Comparison of ENCODE assay signal across 7 cellular contexts in genomic region chr14:105687171-105688022, GRCh38.
DNase-seq lines count a peak whose midpoint lies in the region; ATAC-seq and TF ChIP-seq lines count a peak whose summit lies in the region.
"Not testable (repeated sequence)": the region's sequence is repeated elsewhere in the genome, so short reads cannot be mapped to it uniquely, and the experiment has no call there.

No MANE protein-coding gene starts in this region.

- H3K9me3 Mint-ChIP-seq in memory B cell = not testable (repeated sequence)

- TF ChIP-seq EP300 in sigmoid colon (IDR thresholded peaks at IDR 0.05) = not testable (repeated sequence)

- not testable (repeated sequence) for H4K20me1 ChIP-seq in DND-41 (ENCODE audit: insufficient read depth, low read length); OCI-LY1 (ENCODE audit: insufficient read depth, low read length)

- WGBS in sigmoid colon, 2 donors = 69 to 80% methylated on average over 23 of the region's 23 CpGs

- H3K36me3 ChIP-seq in DND-41 (ENCODE audit: insufficient read depth, low read length); OCI-LY1 (ENCODE audit: insufficient read depth, low read length); sigmoid colon: not testable (repeated sequence)

- peak overlapping the region; percentile 86 for H3K27ac Mint-ChIP-seq in memory B cell

- not testable (repeated sequence) for H3K36me3 Mint-ChIP-seq in memory B cell

- not testable (repeated sequence) for H2AFZ ChIP-seq in DND-41 (ENCODE audit: low read depth, low read length); OCI-LY1 (ENCODE audit: low read length)

- H3K4me3 ChIP-seq in DND-41 (ENCODE audit: low read depth in 1 of 2, low read length in 2 of 2); OCI-LY1 (ENCODE audit: low read depth, low read length, poor library complexity, severe bottlenecking); sigmoid colon: not testable (repeated sequence)

- not testable (repeated sequence) for H3K4me2 ChIP-seq in DND-41 (ENCODE audit: insufficient read depth, low read length); OCI-LY1 (ENCODE audit: low read length)

- intact Hi-C loops in sigmoid colon (cut with DNase I) = loop anchor here (10.0 kb wide), 1 partner anchor 257 kb away; no protein-coding TSS in a partner anchor

- H3K27me3 ChIP-seq in DND-41 (ENCODE audit: insufficient read depth, low read length, poor library complexity); OCI-LY1 (ENCODE audit: insufficient read depth, low read length); sigmoid colon: not testable (repeated sequence)

- not testable (repeated sequence) for H3K27ac ChIP-seq in DND-41 (ENCODE audit: low read length); sigmoid colon
- peak overlapping the region; percentile 95 for H3K27ac ChIP-seq in OCI-LY1 (ENCODE audit: low read depth, low read length, poor library complexity, severe bottlenecking)

- H3K4me3 Mint-ChIP-seq in memory B cell = peak overlapping the region; percentile 6

- ATAC-seq in DND-41 (ENCODE audit: insufficient read depth, low read depth) (peak; percentile 3; the same call in 1 of the 3 replicates), HG02973 (IDR thresholded peaks at IDR 0.05; ENCODE audit: unreplicated experiment) (peak; percentile 0)
- not testable (repeated sequence) for ATAC-seq in memory B cell (ENCODE audit: low read depth)

- TF ChIP-seq POLR2A in sigmoid colon (IDR thresholded peaks at IDR 0.05) = not testable (repeated sequence)

- not testable (repeated sequence) for H3K27me3 Mint-ChIP-seq in memory B cell

- H3K9ac ChIP-seq in DND-41 (ENCODE audit: low read depth, low read length); OCI-LY1 (ENCODE audit: low read length): not testable (repeated sequence)

- not testable (repeated sequence) for TF ChIP-seq CTCF in DND-41 (IDR thresholded peaks at IDR 0.05; ENCODE audit: borderline replicate concordance, extremely low read depth, low read length, poor library complexity, severe bottlenecking); OCI-LY1 (IDR thresholded peaks at IDR 0.05; ENCODE audit: low read length); sigmoid colon (IDR thresholded peaks at IDR 0.05)

- not testable (repeated sequence) for DNase-seq in DND-41; memory B cell (ENCODE audit: low spot score in 2 of 2)
- DNase-seq in activated CD8-positive, alpha-beta memory T cell treated with anti-CD3 and anti-CD28 coated beads for 24 hours = peak; percentile 49
- DNase-seq in ecto neural progenitor cell (ENCODE audit: low spot score) = peak; percentile 36
- peak; percentile 37 for DNase-seq in sigmoid colon

- H3K4me1 ChIP-seq in DND-41 (ENCODE audit: insufficient read depth, low read length); sigmoid colon: not testable (repeated sequence)
- H3K4me1 ChIP-seq in OCI-LY1 (ENCODE audit: insufficient read depth, low read length, severe bottlenecking) = peaks cover 18% of the 10 kb centered on the region

- H3K9me2 ChIP-seq in OCI-LY1 (ENCODE audit: low read depth, low read length) = not testable (repeated sequence)

- not testable (repeated sequence) for H3K9me3 ChIP-seq in DND-41 (ENCODE audit: insufficient read depth, low read length, severe bottlenecking); OCI-LY1 (ENCODE audit: low read length); sigmoid colon

- not testable (repeated sequence) for H3K79me2 ChIP-seq in DND-41 (ENCODE audit: insufficient read depth, low read length); OCI-LY1 (ENCODE audit: insufficient read depth, low read length)

- H3K4me1 Mint-ChIP-seq in memory B cell = peaks cover 59% of the 10 kb centered on the region

- H3F3A ChIP-seq in OCI-LY1 (ENCODE audit: insufficient read depth, low read length) = not testable (repeated sequence)
